11 cellular contexts compared by ENCODE assay signal in genomic region chr7:129493555-129493954, GRCh38. TPM values are rescaled to one million over a fixed set of nuclear protein-coding genes. Genes with fewer than 3 reads are reported as not detected.
A peak's percentile ranks its signal among the peaks of the same experiment; 100 is the strongest.
DNase-seq lines count a peak whose midpoint lies in the region; ATAC-seq, FAIRE-seq and TF ChIP-seq lines count a peak whose summit lies in the region.
"Had no signal": no experiment of that assay in that cellular context is flagged by ENCODE, and none has a peak within 500 bp of the region (broad histone marks: within the 10 kb centered on the region; RNA-seq: fewer than 3 reads in every experiment).

No MANE protein-coding gene starts in this region.

- ATAC-seq in HG02623 (IDR thresholded peaks at IDR 0.05; ENCODE audit: unreplicated experiment) (peak; percentile 12), activated B cell treated with CpG ODN at 0.5 μM for 24 hours (ENCODE audit: low read depth) (peak; percentile 54), HG02970 (IDR thresholded peaks at IDR 0.05; ENCODE audit: low FRiP score, unreplicated experiment) (no peak)

- no peaks in the 10 kb centered on the region for H3K36me3 Mint-ChIP-seq in activated B cell treated with CpG ODN at 0.5 μM for 24 hours (ENCODE audit: low read depth)
- H3K36me3 Mint-ChIP-seq: T-cell had no signal

- no peak overlapping the region for H3K4me3 ChIP-seq in coronary artery

- POLR2A ChIA-PET in activated B cell treated with CpG ODN at 0.5 μM for 24 hours (lab: Charles Lee) = interaction anchor here (1.4 kb wide), 1 partner anchor 9 kb away, joined by 3 read pairs; the partner anchor contains the start of gene SMKR1

- no peak for FAIRE-seq in HTR-8/SVneo (lab: Jason Lieb, UNC)

- CTCF ChIA-PET in activated B cell treated with CpG ODN at 0.5 μM for 24 hours (lab: Charles Lee) = interaction anchor here (1.0 to 1.3 kb wide), 3 partner anchors 20 to 144 kb away, joined by 3 read pairs; partner anchors contain the start of gene NRF1

- TF ChIP-seq CTCF in activated B cell treated with CpG ODN at 0.5 μM for 24 hours (IDR thresholded peaks at IDR 0.05) (no peak), coronary artery (IDR thresholded peaks at IDR 0.05) (no peak)

- peak overlapping the region; percentile 77 for H3K27ac Mint-ChIP-seq in activated B cell treated with CpG ODN at 0.5 μM for 24 hours

- peaks cover 19% of the 10 kb centered on the region for H3K4me1 Mint-ChIP-seq in activated B cell treated with CpG ODN at 0.5 μM for 24 hours
- H3K4me1 Mint-ChIP-seq: neural crest cell had no signal

- no peaks in the 10 kb centered on the region for H3K9me3 Mint-ChIP-seq in activated B cell treated with CpG ODN at 0.5 μM for 24 hours
- H3K9me3 Mint-ChIP-seq: neural crest cell, T-cell had no signal

- H3K4me3 Mint-ChIP-seq in activated B cell treated with CpG ODN at 0.5 μM for 24 hours = peak overlapping the region; percentile 28
- H3K4me3 Mint-ChIP-seq: neural crest cell, T-cell had no signal

- intact Hi-C loops in activated B cell treated with CpG ODN at 0.5 μM for 24 hours (cut with micrococcal nuclease) = loop anchor here (1.0 kb wide), 2 partner anchors 21 to 142 kb away; no protein-coding TSS in a partner anchor

- no peak overlapping the region for H3K27ac ChIP-seq in coronary artery

- DNase-seq in EH (ENCODE audit: low read depth) (peak; percentile 20), activated B cell treated with CpG ODN at 0.5 μM for 24 hours (no peak), lung microvascular endothelial cell (ENCODE audit: low read depth in 2 of 2) (peak; percentile 27 to 42), HTR-8/SVneo (ENCODE audit: insufficient read length, low spot score) (no peak), coronary artery (ENCODE audit: low spot score) (no peak), hepatic stellate cell (ENCODE audit: low spot score) (no peak)
- DNase-seq: activated gamma-delta T cell, T-cell had no signal

- H3K27me3 Mint-ChIP-seq in activated B cell treated with CpG ODN at 0.5 μM for 24 hours = no peaks in the 10 kb centered on the region

RNA-seq across cellular contexts. Expression of gene SMKR1, which starts 8.8 kb away (rescaled TPM):
- total RNA-seq in activated B cell treated with CpG ODN at 0.5 μM for 24 hours = 2.2 and 2.4 TPM in 2 replicates
- total RNA-seq in lung microvascular endothelial cell = 0.20 and 0.22 TPM in 2 replicates

RNA-seq across cellular contexts. Expression of gene STRIP2, which starts 59.3 kb away (rescaled TPM):
- total RNA-seq in activated B cell treated with CpG ODN at 0.5 μM for 24 hours (0.20 and 0.35 TPM in 2 replicates), lung microvascular endothelial cell (1.8 and 2.6 TPM in 2 replicates)

Comparison
In these comparisons a context has a peak if more than half of its experiments do, and no peak if none do; other contexts are left out.
1. DNase-seq: peak in EH (single experiment) and lung microvascular endothelial cell (2 of 2); none in activated B cell treated with CpG ODN at 0.5 μM for 24 hours (single experiment), HTR-8/SVneo (single experiment), coronary artery (single experiment) and hepatic stellate cell (single experiment).